29 cellular contexts compared by ENCODE assay signal in the genomic region with DNA sequence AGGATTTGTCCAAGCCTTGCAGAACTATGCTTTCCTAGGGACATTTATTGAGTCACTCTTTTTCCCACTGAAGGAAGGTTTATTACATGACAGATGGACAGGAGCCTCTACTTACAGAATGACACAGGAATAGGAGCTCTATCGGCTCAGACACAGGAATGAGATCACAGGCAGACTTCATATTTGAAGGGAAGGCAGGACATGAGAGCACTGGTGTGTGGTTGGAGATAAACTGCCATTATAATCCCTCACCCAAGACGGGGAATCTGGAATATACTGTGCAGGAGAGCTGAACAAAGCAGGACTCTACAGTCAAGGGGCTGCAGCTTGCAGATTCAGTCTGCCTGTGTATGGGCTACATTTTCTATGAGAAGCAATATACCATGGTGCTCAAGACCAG. TPM values are rescaled to one million over a fixed set of nuclear protein-coding genes. Genes with fewer than 3 reads are reported as not detected.
"Had no signal": no experiment of that assay in that cellular context is flagged by ENCODE, and none has a peak within 500 bp of the region (broad histone marks: within the 10 kb centered on the region; RNA-seq: fewer than 3 reads in every experiment).

No MANE protein-coding gene starts in this region.

- H3K9me3 Mint-ChIP-seq: activated naive CD4-positive, alpha-beta T cell treated with anti-CD3 and anti-CD28 coated beads, Interleukin-2, amount 10 ng/mL, durations not matched to agents 7 days and 5 days; activated T-cell treated with anti-CD3 and anti-CD28 coated beads, Interleukin-2, amount 50 U/mL, for 4 hours; activated T-helper 2 cell treated with anti-CD3 and anti-CD28 coated beads, Interferon-gamma antibody, Interleukin-2, Interleukin-4, amounts not matched to agents 10 μg/mL and 5 μg/mL and 100 μg/mL, durations not matched to agents 14 hours and 24 hours and 36 hours had no signal

- H3K4me3 Mint-ChIP-seq: activated naive CD4-positive, alpha-beta T cell treated with anti-CD3 and anti-CD28 coated beads, Interleukin-2, amount 10 ng/mL, durations not matched to agents 7 days and 5 days; activated naive CD8-positive, alpha-beta T cell treated with anti-CD3 and anti-CD28 coated beads, Interleukin-2, amount 10 ng/mL, durations not matched to agents 7 days and 5 days; activated T-cell treated with anti-CD3 and anti-CD28 coated beads, Interleukin-2, amount 50 U/mL, for 4 hours had no signal

- H3K27me3 ChIP-seq: ascending aorta, body of pancreas had no signal

- H3K36me3 ChIP-seq: ascending aorta had no signal

- H3K9me3 ChIP-seq: ascending aorta, body of pancreas had no signal

- H2AFZ ChIP-seq: PC-9 had no signal

- ATAC-seq: activated CD4-positive, CD25-positive, alpha-beta regulatory T cell treated with anti-CD3 and anti-CD28 coated beads, Interleukin-2, amount 50 U/mL, for 24 hours; activated T-cell treated with anti-CD3 and anti-CD28 coated beads, Interleukin-2, amount 50 U/mL, for 4 hours; body of pancreas had no signal

- H3K4me3 ChIP-seq: ascending aorta, body of pancreas, PC-9 had no signal

- H3K4me2 ChIP-seq: PC-9 had no signal

- H3K27ac Mint-ChIP-seq: activated naive CD4-positive, alpha-beta T cell treated with anti-CD3 and anti-CD28 coated beads, Interleukin-2, amount 10 ng/mL, durations not matched to agents 7 days and 5 days; activated naive CD8-positive, alpha-beta T cell treated with anti-CD3 and anti-CD28 coated beads, Interleukin-2, amount 10 ng/mL, durations not matched to agents 7 days and 5 days; activated T-helper 2 cell treated with anti-CD3 and anti-CD28 coated beads, Interferon-gamma antibody, Interleukin-2, Interleukin-4, amounts not matched to agents 10 μg/mL and 5 μg/mL and 100 μg/mL, durations not matched to agents 14 hours and 24 hours and 36 hours had no signal

- DNase-seq: activated CD4-positive, alpha-beta T cell treated with anti-CD3 and anti-CD28 coated beads for 48 hours; activated CD4-positive, alpha-beta T cell treated with anti-CD3 and anti-CD28 coated beads, Interleukin-2, amount 50 U/mL, for 48 hours; activated CD8-positive, alpha-beta memory T cell treated with anti-CD3 and anti-CD28 coated beads for 24 hours; activated gamma-delta T cell treated with Interleukin-2 at 50 U/mL for 16 hours; activated naive CD4-positive, alpha-beta T cell treated with anti-CD3 and anti-CD28 coated beads, Interleukin-2, amount 10 ng/mL, durations not matched to agents 7 days and 5 days; activated naive CD8-positive, alpha-beta T cell treated with anti-CD3 and anti-CD28 coated beads, Interleukin-2, amount 10 ng/mL, durations not matched to agents 7 days and 5 days; activated T-cell treated with anti-CD3 and anti-CD28 coated beads, Interleukin-2, amount 50 U/mL, for 4 hours; amniotic stem cell; body of pancreas; central memory CD4-positive, alpha-beta T cell; cortex of kidney; KBM-7; NCI-H1048; NCI-H1930; NCI-H345; NCI-H510A; NCI-H526 treated with DMSO at 0.1 percent for 48 hours; PC-9; SHP77 treated with DMSO at 0.1 percent for 48 hours; T-helper 2 cell; T1000 had no signal

- H3K27ac ChIP-seq: ascending aorta, body of pancreas, PC-9 had no signal

- H3K4me1 ChIP-seq: ascending aorta, body of pancreas had no signal

- H3K36me3 Mint-ChIP-seq: activated naive CD4-positive, alpha-beta T cell treated with anti-CD3 and anti-CD28 coated beads, Interleukin-2, amount 10 ng/mL, durations not matched to agents 7 days and 5 days; activated naive CD8-positive, alpha-beta T cell treated with anti-CD3 and anti-CD28 coated beads, Interleukin-2, amount 10 ng/mL, durations not matched to agents 7 days and 5 days had no signal

- H3K27me3 Mint-ChIP-seq: activated naive CD8-positive, alpha-beta T cell treated with anti-CD3 and anti-CD28 coated beads, Interleukin-2, amount 10 ng/mL, durations not matched to agents 7 days and 5 days had no signal

RNA-seq across cellular contexts. Expression of a gene that starts 26.8 kb away (rescaled TPM):
- total RNA-seq: activated naive CD8-positive, alpha-beta T cell treated with anti-CD3 and anti-CD28 coated beads, Interleukin-2, amount 10 ng/mL, durations not matched to agents 7 days and 5 days; ascending aorta; body of pancreas; bronchial epithelial cell; chondrocyte; LHCN-M2; M059J; PC-9; SK-MEL-5 had no signal

RNA-seq across cellular contexts. Expression of a gene that starts 54.6 kb away (rescaled TPM):
- total RNA-seq: activated naive CD8-positive, alpha-beta T cell treated with anti-CD3 and anti-CD28 coated beads, Interleukin-2, amount 10 ng/mL, durations not matched to agents 7 days and 5 days; ascending aorta; body of pancreas; bronchial epithelial cell; LHCN-M2; M059J; PC-9; SK-MEL-5 had no signal
